33 cellular contexts compared by ENCODE assay signal in the genomic region with DNA sequence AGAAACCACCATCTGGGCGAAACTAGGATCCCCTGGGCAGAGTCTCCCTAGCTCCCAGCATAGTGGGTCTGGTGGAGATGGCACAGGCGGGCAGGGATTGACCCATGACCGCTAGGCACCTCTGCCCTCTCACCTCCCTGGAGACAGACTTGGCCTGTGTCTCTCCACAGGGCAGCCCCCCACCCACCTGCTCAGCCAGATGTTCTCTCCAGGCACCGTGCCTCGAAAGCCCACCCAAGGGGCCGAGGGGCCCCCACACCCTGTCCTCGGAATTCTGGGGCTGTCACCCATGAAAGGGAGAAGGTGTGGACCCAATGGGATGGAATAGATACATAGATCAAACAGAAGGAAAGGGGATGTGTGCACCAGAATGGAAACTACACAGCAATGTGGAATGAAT.
"Had no signal": no experiment of that assay in that cellular context is flagged by ENCODE, and none has a peak within 500 bp of the region (broad histone marks: within the 10 kb centered on the region; RNA-seq: fewer than 3 reads in every experiment).

No MANE protein-coding gene starts in this region.

- H3K4me3 ChIP-seq: Peyer's patch had no signal

- H3K36me3 ChIP-seq: brain microvascular endothelial cell, Peyer's patch had no signal

- H3K36me3 Mint-ChIP-seq: activated CD4-positive, alpha-beta memory T cell treated with anti-CD3 and anti-CD28 coated beads for 36 hours; activated naive CD8-positive, alpha-beta T cell treated with anti-CD3 and anti-CD28 coated beads for 36 hours; T-cell had no signal

- H3K9me3 ChIP-seq: Peyer's patch had no signal

- H3K4me1 ChIP-seq: Peyer's patch had no signal

- H3K27ac ChIP-seq: brain microvascular endothelial cell, KMS-11, Peyer's patch, VCaP had no signal

- DNase-seq: activated B cell treated with CpG ODN at 0.5 μM for 24 hours; activated CD4-positive, alpha-beta memory T cell treated with anti-CD3 and anti-CD28 coated beads for 36 hours; activated CD4-positive, alpha-beta T cell treated with anti-CD3 and anti-CD28 coated beads for 4 hours; activated CD4-positive, alpha-beta T cell treated with anti-CD3 and anti-CD28 coated beads, Interleukin-2, amount 50 U/mL, for 1 hour; activated CD4-positive, CD25-positive, alpha-beta regulatory T cell treated with anti-CD3 and anti-CD28 coated beads, Interleukin-2, amount 50 U/mL, for 72 hours; activated CD8-positive, alpha-beta memory T cell treated with anti-CD3 and anti-CD28 coated beads, Interleukin-2, amount 50 U/mL, for 4 hours; activated naive CD4-positive, alpha-beta T cell; activated naive CD8-positive, alpha-beta T cell treated with anti-CD3 and anti-CD28 coated beads for 36 hours; activated T-cell treated with anti-CD3 and anti-CD28 coated beads for 4 hours; activated T-cell treated with anti-CD3 and anti-CD28 coated beads, Interleukin-2, amount 50 U/mL, for 72 hours; amniotic stem cell; aorta; brain microvascular endothelial cell; central memory CD4-positive, alpha-beta T cell; NCI-H1092 treated with DMSO at 0.1 percent for 48 hours; NCI-H1417; NCI-H187 treated with DMSO at 0.1 percent for 48 hours; NCI-H2081; NCI-H2171 treated with DMSO at 0.1 percent for 48 hours; NCI-H2227 treated with DMSO at 0.1 percent for 48 hours; NCI-H446; NCI-H510A treated with DMSO at 0.1 percent for 48 hours; PC-3; RPMI8226; SIG-M5; T-helper 17 cell had no signal

- H3K4me3 Mint-ChIP-seq: activated B cell treated with CpG ODN at 0.5 μM for 24 hours; activated CD4-positive, alpha-beta memory T cell treated with anti-CD3 and anti-CD28 coated beads for 36 hours; activated naive CD8-positive, alpha-beta T cell treated with anti-CD3 and anti-CD28 coated beads for 36 hours; activated T-cell treated with anti-CD3 and anti-CD28 coated beads, Interleukin-2, amount 50 U/mL, for 72 hours; activated T-helper 17 cell treated with anti-CD3 and anti-CD28 coated beads, Interleukin-2, amount 50 U/mL, for 72 hours; T-cell; T-helper 17 cell had no signal

- ATAC-seq: activated T-cell treated with anti-CD3 and anti-CD28 coated beads, Interleukin-2, amount 50 U/mL, for 72 hours; activated T-helper 17 cell treated with anti-CD3 and anti-CD28 coated beads, Interleukin-2, amount 50 U/mL, for 72 hours; PC-3; Right ventricle myocardium inferior; SK-N-SH treated with all-trans-retinoic acid at 6 μM for 48 hours; T-helper 17 cell had no signal

- H3K4me1 Mint-ChIP-seq: activated B cell treated with CpG ODN at 0.5 μM for 24 hours; activated naive CD8-positive, alpha-beta T cell treated with anti-CD3 and anti-CD28 coated beads for 36 hours; activated T-helper 17 cell treated with anti-CD3 and anti-CD28 coated beads, Interleukin-2, amount 50 U/mL, for 72 hours; T-cell had no signal

- H3K27me3 ChIP-seq: brain microvascular endothelial cell, Peyer's patch had no signal

- H3K27ac Mint-ChIP-seq: activated B cell treated with CpG ODN at 0.5 μM for 24 hours; activated CD4-positive, alpha-beta memory T cell treated with anti-CD3 and anti-CD28 coated beads for 36 hours; activated naive CD8-positive, alpha-beta T cell treated with anti-CD3 and anti-CD28 coated beads for 36 hours; activated T-cell treated with anti-CD3 and anti-CD28 coated beads, Interleukin-2, amount 50 U/mL, for 72 hours; activated T-helper 17 cell treated with anti-CD3 and anti-CD28 coated beads, Interleukin-2, amount 50 U/mL, for 72 hours; T-cell; T-helper 17 cell had no signal

- H3K9me3 Mint-ChIP-seq: activated CD4-positive, alpha-beta memory T cell treated with anti-CD3 and anti-CD28 coated beads for 36 hours; activated T-cell treated with anti-CD3 and anti-CD28 coated beads, Interleukin-2, amount 50 U/mL, for 72 hours had no signal
